1 cellular context compared by ENCODE assay signal in the genomic region with DNA sequence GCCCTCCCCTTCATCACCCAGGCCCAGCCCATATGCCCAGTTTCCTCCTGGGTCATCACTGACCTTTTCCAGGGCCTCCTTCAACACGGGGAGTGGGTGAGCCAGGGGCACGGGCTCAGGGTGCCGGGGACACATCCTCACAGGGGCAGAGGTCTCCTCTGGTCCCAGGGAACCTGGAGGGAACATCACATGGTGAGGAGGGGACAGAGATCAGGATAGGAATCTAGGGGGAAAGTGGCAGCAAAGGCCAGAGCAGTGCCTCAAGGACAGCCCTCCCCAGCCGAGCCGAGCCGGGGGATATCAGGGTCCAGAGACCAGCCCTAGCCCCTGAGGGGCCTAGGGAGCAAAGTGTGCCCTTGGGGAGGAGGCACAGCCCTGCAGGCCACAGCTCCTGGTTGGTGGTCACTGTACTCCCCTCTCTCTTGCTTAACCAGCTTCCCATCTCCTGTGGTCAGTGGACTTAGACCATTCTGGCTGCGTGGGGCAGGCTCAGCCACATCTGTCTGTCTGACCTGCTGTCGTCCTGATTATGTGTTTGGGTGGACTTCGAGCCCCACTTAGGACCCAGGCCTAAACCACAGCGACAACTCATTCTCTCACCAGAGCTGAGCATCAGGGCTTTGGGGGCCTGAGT.
TF ChIP-seq lines count a peak whose summit lies in the region.

No MANE protein-coding gene starts in this region.

TF ChIP-seq in HepG2, 621 proteins besides CTCF, POLR2A, EP300 and RAD21 (continued from another document):
- TF ChIP-seq, protein P1, sequence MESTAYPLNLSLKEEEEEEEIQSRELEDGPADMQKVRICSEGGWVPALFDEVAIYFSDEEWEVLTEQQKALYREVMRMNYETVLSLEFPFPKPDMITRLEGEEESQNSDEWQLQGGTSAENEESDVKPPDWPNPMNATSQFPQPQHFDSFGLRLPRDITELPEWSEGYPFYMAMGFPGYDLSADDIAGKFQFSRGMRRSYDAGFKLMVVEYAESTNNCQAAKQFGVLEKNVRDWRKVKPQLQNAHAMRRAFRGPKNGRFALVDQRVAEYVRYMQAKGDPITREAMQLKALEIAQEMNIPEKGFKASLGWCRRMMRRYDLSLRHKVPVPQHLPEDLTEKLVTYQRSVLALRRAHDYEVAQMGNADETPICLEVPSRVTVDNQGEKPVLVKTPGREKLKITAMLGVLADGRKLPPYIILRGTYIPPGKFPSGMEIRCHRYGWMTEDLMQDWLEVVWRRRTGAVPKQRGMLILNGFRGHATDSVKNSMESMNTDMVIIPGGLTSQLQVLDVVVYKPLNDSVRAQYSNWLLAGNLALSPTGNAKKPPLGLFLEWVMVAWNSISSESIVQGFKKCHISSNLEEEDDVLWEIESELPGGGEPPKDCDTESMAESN (CRISPR knock-in tag; conservative IDR thresholded peaks at IDR 0.05): peak; percentile 77; the same call in 1 of the 2 replicates
- TF ChIP-seq, protein P2, sequence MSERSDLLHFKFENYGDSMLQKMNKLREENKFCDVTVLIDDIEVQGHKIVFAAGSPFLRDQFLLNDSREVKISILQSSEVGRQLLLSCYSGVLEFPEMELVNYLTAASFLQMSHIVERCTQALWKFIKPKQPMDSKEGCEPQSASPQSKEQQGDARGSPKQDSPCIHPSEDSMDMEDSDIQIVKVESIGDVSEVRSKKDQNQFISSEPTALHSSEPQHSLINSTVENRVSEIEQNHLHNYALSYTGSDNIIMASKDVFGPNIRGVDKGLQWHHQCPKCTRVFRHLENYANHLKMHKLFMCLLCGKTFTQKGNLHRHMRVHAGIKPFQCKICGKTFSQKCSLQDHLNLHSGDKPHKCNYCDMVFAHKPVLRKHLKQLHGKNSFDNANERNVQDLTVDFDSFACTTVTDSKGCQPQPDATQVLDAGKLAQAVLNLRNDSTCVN (CRISPR knock-in tag; IDR thresholded peaks at IDR 0.05; ENCODE audit: borderline replicate concordance): peak; percentile 67; the same call in 1 of the 2 replicates
- TF ChIP-seq KDM2A (CRISPR knock-in tag; IDR thresholded peaks at IDR 0.05; ENCODE audit: borderline replicate concordance, low read depth) (peak; percentile 43; the same call in 1 of the 2 replicates), IKZF4 (CRISPR knock-in tag; IDR thresholded peaks at IDR 0.05; ENCODE audit: borderline replicate concordance, low read depth, not compliant biosample characterization) (peak; percentile 14), PITX1 (CRISPR knock-in tag; IDR thresholded peaks at IDR 0.05) (peak; percentile 73; the same call in 1 of the 2 replicates), SNAI1 (CRISPR knock-in tag; IDR thresholded peaks at IDR 0.05; ENCODE audit: borderline replicate concordance) (peak; percentile 46; the same call in 1 of the 2 replicates), ZNF614 (CRISPR knock-in tag; IDR thresholded peaks at IDR 0.05; ENCODE audit: borderline replicate concordance) (no peak), CBFB (CRISPR knock-in tag; IDR thresholded peaks at IDR 0.05) (peak; percentile 34; the same call in 1 of the 2 replicates), SMAD1 (CRISPR knock-in tag; IDR thresholded peaks at IDR 0.05; ENCODE audit: borderline replicate concordance, low read depth) (peak; percentile 53; the same call in 1 of the 2 replicates), ZNF263 (CRISPR knock-in tag; IDR thresholded peaks at IDR 0.05) (peak; percentile 87), ZNF33B (CRISPR knock-in tag; IDR thresholded peaks at IDR 0.05) (no peak; the same call in 1 of the 2 replicates), NR2F1 (CRISPR knock-in tag; IDR thresholded peaks at IDR 0.05) (peak in 1 of 2 experiments; percentile 47; a peak in 1 of 4 replicates), JUND (CRISPR knock-in tag; IDR thresholded peaks at IDR 0.05) (peak; percentile 24; the same call in 1 of the 2 replicates), PHF21A (CRISPR knock-in tag; IDR thresholded peaks at IDR 0.05) (peak; percentile 98)
- TF ChIP-seq, protein P3, sequence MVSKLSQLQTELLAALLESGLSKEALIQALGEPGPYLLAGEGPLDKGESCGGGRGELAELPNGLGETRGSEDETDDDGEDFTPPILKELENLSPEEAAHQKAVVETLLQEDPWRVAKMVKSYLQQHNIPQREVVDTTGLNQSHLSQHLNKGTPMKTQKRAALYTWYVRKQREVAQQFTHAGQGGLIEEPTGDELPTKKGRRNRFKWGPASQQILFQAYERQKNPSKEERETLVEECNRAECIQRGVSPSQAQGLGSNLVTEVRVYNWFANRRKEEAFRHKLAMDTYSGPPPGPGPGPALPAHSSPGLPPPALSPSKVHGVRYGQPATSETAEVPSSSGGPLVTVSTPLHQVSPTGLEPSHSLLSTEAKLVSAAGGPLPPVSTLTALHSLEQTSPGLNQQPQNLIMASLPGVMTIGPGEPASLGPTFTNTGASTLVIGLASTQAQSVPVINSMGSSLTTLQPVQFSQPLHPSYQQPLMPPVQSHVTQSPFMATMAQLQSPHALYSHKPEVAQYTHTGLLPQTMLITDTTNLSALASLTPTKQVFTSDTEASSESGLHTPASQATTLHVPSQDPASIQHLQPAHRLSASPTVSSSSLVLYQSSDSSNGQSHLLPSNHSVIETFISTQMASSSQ (IDR thresholded peaks at IDR 0.05; ENCODE audit: low read depth): peak; percentile 28; the same call in 1 of the 2 replicates
- TF ChIP-seq, protein P3 (CRISPR knock-in tag; IDR thresholded peaks at IDR 0.05; ENCODE audit: borderline replicate concordance): no peak
- TF ChIP-seq, protein P4, sequence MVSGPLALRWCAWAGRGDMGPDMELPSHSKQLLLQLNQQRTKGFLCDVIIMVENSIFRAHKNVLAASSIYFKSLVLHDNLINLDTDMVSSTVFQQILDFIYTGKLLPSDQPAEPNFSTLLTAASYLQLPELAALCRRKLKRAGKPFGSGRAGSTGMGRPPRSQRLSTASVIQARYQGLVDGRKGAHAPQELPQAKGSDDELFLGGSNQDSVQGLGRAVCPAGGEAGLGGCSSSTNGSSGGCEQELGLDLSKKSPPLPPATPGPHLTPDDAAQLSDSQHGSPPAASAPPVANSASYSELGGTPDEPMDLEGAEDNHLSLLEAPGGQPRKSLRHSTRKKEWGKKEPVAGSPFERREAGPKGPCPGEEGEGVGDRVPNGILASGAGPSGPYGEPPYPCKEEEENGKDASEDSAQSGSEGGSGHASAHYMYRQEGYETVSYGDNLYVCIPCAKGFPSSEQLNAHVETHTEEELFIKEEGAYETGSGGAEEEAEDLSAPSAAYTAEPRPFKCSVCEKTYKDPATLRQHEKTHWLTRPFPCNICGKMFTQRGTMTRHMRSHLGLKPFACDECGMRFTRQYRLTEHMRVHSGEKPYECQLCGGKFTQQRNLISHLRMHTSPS (CRISPR knock-in tag; IDR thresholded peaks at IDR 0.05; ENCODE audit: low read depth): peak; percentile 88; the same call in 1 of the 2 replicates
- TF ChIP-seq, protein P5, sequence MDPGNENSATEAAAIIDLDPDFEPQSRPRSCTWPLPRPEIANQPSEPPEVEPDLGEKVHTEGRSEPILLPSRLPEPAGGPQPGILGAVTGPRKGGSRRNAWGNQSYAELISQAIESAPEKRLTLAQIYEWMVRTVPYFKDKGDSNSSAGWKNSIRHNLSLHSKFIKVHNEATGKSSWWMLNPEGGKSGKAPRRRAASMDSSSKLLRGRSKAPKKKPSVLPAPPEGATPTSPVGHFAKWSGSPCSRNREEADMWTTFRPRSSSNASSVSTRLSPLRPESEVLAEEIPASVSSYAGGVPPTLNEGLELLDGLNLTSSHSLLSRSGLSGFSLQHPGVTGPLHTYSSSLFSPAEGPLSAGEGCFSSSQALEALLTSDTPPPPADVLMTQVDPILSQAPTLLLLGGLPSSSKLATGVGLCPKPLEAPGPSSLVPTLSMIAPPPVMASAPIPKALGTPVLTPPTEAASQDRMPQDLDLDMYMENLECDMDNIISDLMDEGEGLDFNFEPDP (CRISPR knock-in tag; conservative IDR thresholded peaks at IDR 0.05): no peak
